ENCODE assay signal across 1 cellular context in genomic region chr2:54330226-54331094, GRCh38.
TF ChIP-seq lines count a peak whose summit lies in the region.

No MANE protein-coding gene starts in this region.

TF ChIP-seq in HepG2, 621 proteins besides CTCF, POLR2A, EP300 and RAD21 (continued from another document and continues in another):
- TF ChIP-seq HOMEZ (CRISPR knock-in tag; IDR thresholded peaks at IDR 0.05; ENCODE audit: low read depth) = peak; percentile 35; the same call in 1 of the 2 replicates
- peak; percentile 88; the same call in 1 of the 2 replicates for TF ChIP-seq ZNF253 (CRISPR knock-in tag; IDR thresholded peaks at IDR 0.05; ENCODE audit: borderline replicate concordance)
- peak; percentile 88 for TF ChIP-seq RBFOX2 (IDR thresholded peaks at IDR 0.05; ENCODE audit: low read depth, low read length)
- peak; percentile 95 for TF ChIP-seq ZNF441 (CRISPR knock-in tag; IDR thresholded peaks at IDR 0.05; ENCODE audit: borderline replicate concordance)
- TF ChIP-seq ZFP36 (IDR thresholded peaks at IDR 0.05; ENCODE audit: borderline replicate concordance, low read depth, low read length, partially characterized antibody) = no peak
- no peak for TF ChIP-seq ZNF549 (CRISPR knock-in tag; IDR thresholded peaks at IDR 0.05)
- TF ChIP-seq ZNF414 (CRISPR knock-in tag; IDR thresholded peaks at IDR 0.05) = peak; percentile 83
- peak; percentile 90 for TF ChIP-seq ZNF773 (CRISPR knock-in tag; IDR thresholded peaks at IDR 0.05; ENCODE audit: borderline replicate concordance)
- 0 out of 2 replicates have a peak, but pooled peaks have one; percentile 74 for TF ChIP-seq ZNF224 (CRISPR knock-in tag; IDR thresholded peaks at IDR 0.05)
- TF ChIP-seq UBTF (CRISPR knock-in tag; IDR thresholded peaks at IDR 0.05) = peak; percentile 83
- TF ChIP-seq ZFP36L2 (CRISPR knock-in tag; IDR thresholded peaks at IDR 0.05) = no peak
- no peak for TF ChIP-seq ZNF24 (IDR thresholded peaks at IDR 0.05)
- peak; percentile 99 for TF ChIP-seq ZNF547 (CRISPR knock-in tag; IDR thresholded peaks at IDR 0.05)
- peak; percentile 76 for TF ChIP-seq MTF2 (CRISPR knock-in tag; IDR thresholded peaks at IDR 0.05; ENCODE audit: borderline replicate concordance)
- TF ChIP-seq SNAPC4 (CRISPR knock-in tag; IDR thresholded peaks at IDR 0.05) = peak; percentile 91
- peak; percentile 70 for TF ChIP-seq POGZ (CRISPR knock-in tag; IDR thresholded peaks at IDR 0.05)
- TF ChIP-seq ZFP41 (CRISPR knock-in tag; IDR thresholded peaks at IDR 0.05; ENCODE audit: borderline replicate concordance) = no peak
- TF ChIP-seq ESRRA (CRISPR knock-in tag; IDR thresholded peaks at IDR 0.05; ENCODE audit: low read depth) = peak; percentile 67; the same call in 1 of the 2 replicates
- TF ChIP-seq SYNCRIP (IDR thresholded peaks at IDR 0.05; ENCODE audit: insufficient read depth, low read depth, low read length) = no peak
- TF ChIP-seq ZNF766 (CRISPR knock-in tag; IDR thresholded peaks at IDR 0.05; ENCODE audit: borderline replicate concordance) = peak; percentile 87; the same call in 1 of the 2 replicates
- no peak for TF ChIP-seq REXO4 (CRISPR knock-in tag; IDR thresholded peaks at IDR 0.05; ENCODE audit: borderline replicate concordance)
- peak; percentile 96; the same call in 1 of the 2 replicates for TF ChIP-seq ZBTB4 (CRISPR knock-in tag; IDR thresholded peaks at IDR 0.05; ENCODE audit: borderline replicate concordance)
- peak; percentile 99 for TF ChIP-seq NRL (CRISPR knock-in tag; IDR thresholded peaks at IDR 0.05; ENCODE audit: borderline replicate concordance)
- no peak for TF ChIP-seq REL (CRISPR knock-in tag; conservative IDR thresholded peaks at IDR 0.05)
- peak; percentile 70 for TF ChIP-seq THRA (CRISPR knock-in tag; IDR thresholded peaks at IDR 0.05; ENCODE audit: borderline replicate concordance)
- no peak for TF ChIP-seq TERF1 (CRISPR knock-in tag; IDR thresholded peaks at IDR 0.05)
- TF ChIP-seq IRF2 (CRISPR knock-in tag; IDR thresholded peaks at IDR 0.05) = peak; percentile 74
- no peak for TF ChIP-seq USF2 (IDR thresholded peaks at IDR 0.05; ENCODE audit: low read depth, low read length)
- TF ChIP-seq USF2 (CRISPR knock-in tag; IDR thresholded peaks at IDR 0.05; ENCODE audit: borderline replicate concordance) = no peak
- TF ChIP-seq ZNF598 (CRISPR knock-in tag; IDR thresholded peaks at IDR 0.05; ENCODE audit: borderline replicate concordance) = peak; percentile 96
- TF ChIP-seq ZFP90 (CRISPR knock-in tag; IDR thresholded peaks at IDR 0.05; ENCODE audit: borderline replicate concordance) = peak; percentile 77; the same call in 1 of the 2 replicates
- peak; percentile 94; the same call in 1 of the 2 replicates for TF ChIP-seq ZIK1 (CRISPR knock-in tag; IDR thresholded peaks at IDR 0.05; ENCODE audit: borderline replicate concordance, low read depth)
- peak; percentile 97 for TF ChIP-seq ZSCAN31 (CRISPR knock-in tag; IDR thresholded peaks at IDR 0.05; ENCODE audit: low read depth)
- peak; percentile 97 for TF ChIP-seq HOXA5 (CRISPR knock-in tag; IDR thresholded peaks at IDR 0.05)
- no peak; the same call in 1 of the 2 replicates for TF ChIP-seq SMC3 (IDR thresholded peaks at IDR 0.05; ENCODE audit: low read length)
- TF ChIP-seq ZNF546 (CRISPR knock-in tag; conservative IDR thresholded peaks at IDR 0.05) = peak; percentile 96; the same call in 1 of the 2 replicates
- TF ChIP-seq PCBP2 (optimal IDR thresholded peaks at IDR 0.05; ENCODE audit: low read depth, low read length, poor library complexity, severe bottlenecking) = no peak
- TF ChIP-seq ZNF574 (CRISPR knock-in tag; IDR thresholded peaks at IDR 0.05) = peak; percentile 79
- TF ChIP-seq ZNF350 (CRISPR knock-in tag; IDR thresholded peaks at IDR 0.05; ENCODE audit: borderline replicate concordance, low read depth) = peak; percentile 90
